Comparison of ENCODE assay signal across 9 cellular contexts in the genomic region with DNA sequence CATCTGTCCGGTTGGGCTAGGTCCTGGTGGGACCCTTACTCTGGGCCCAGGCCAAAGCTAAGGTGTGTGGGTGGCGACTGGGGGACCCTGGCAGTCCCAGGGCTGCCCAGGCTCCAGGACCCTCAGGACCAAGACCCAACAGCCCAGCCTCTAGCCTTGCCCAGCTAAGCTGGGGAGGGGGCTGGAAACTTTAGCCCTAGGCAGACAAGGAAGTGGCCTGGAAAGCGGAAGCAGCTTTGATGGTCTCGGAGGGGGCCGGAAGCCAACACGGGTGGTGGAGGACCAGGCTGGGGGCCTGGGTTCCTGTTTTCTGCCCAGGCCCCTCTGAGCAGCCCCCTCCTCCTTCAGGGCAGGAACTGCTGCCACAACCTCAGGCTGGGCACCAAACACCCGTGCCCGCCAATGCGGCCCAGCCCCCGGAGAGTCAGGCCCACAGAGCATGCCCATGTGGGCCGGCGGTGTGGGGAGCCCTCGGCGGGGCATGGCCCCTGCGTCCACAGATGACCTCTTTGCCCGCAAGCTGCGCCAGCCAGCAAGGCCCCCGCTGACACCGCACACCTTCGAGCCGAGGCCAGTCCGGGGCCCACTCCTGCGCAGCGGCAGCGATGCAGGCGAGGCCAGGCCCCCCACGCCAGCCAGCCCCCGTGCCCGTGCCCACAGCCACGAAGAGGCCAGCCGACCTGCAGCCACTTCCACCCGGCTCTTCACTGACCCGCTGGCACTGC. TPM values are rescaled to one million over a fixed set of nuclear protein-coding genes. Genes with fewer than 3 reads are reported as not detected.
DNase-seq lines count a peak whose midpoint lies in the region; ATAC-seq, FAIRE-seq and TF ChIP-seq lines count a peak whose summit lies in the region.
"Had no signal": no experiment of that assay in that cellular context is flagged by ENCODE, and none has a peak within 500 bp of the region (broad histone marks: within the 10 kb centered on the region; RNA-seq: fewer than 3 reads in every experiment).

No MANE protein-coding gene starts in this region.

- peak overlapping the region; percentile 89 to 99 (median 97) for H3K4me3 Mint-ChIP-seq in CD8-positive, alpha-beta memory T cell
- H3K4me3 Mint-ChIP-seq in naive B cell: peak overlapping the region; percentile 93 to 99 (median 98)

- ATAC-seq in K562 (no peak), naive B cell (ENCODE audit: low read depth in 2 of 2) (peak; percentile 38 to 40), GM18868 (IDR thresholded peaks at IDR 0.05; ENCODE audit: unreplicated experiment) (no peak), HG03521 (IDR thresholded peaks at IDR 0.05; ENCODE audit: unreplicated experiment) (no peak)

- no peaks in the 10 kb centered on the region for H3K27me3 ChIP-seq in CD8-positive, alpha-beta memory T cell (ENCODE audit: insufficient read depth, low read length, poor library complexity, severe bottlenecking)
- no peaks in the 10 kb centered on the region for H3K27me3 ChIP-seq in K562 (ENCODE audit: control insufficient read depth in 2 of 2, insufficient read depth in 2 of 2, low read length in 2 of 2)

- H3K9me3 ChIP-seq in CD8-positive, alpha-beta memory T cell (ENCODE audit: low read length): no peaks in the 10 kb centered on the region
- no peaks in the 10 kb centered on the region for H3K9me3 ChIP-seq in K562 (replicated peaks; ENCODE audit: control insufficient read depth, insufficient read depth, low read depth, low read length)

- peaks cover 0 to 5% of the 10 kb centered on the region in 2 donors for H3K27me3 Mint-ChIP-seq in CD8-positive, alpha-beta memory T cell
- no peaks in the 10 kb centered on the region for H3K27me3 Mint-ChIP-seq in naive B cell

- H3K9me1 ChIP-seq in K562 (ENCODE audit: control insufficient read depth, insufficient read depth, low read length): peaks cover 4% of the 10 kb centered on the region

- no peak overlapping the region for H3K4me2 ChIP-seq in K562 (ENCODE audit: insufficient read depth, low read length)

- no peak for TF ChIP-seq POLR2A in K562 (conservative IDR thresholded peaks at IDR 0.05)

- TF ChIP-seq EP300 in K562 (IDR thresholded peaks at IDR 0.05; ENCODE audit: low read length): no peak

- H3K79me2 ChIP-seq in K562 (ENCODE audit: control insufficient read depth, insufficient read depth, low read length): peaks cover 20% of the 10 kb centered on the region

- H3K4me1 Mint-ChIP-seq in CD8-positive, alpha-beta memory T cell: peaks cover 44 to 67% (median 48%) of the 10 kb centered on the region in 3 donors
- H3K4me1 Mint-ChIP-seq in naive B cell: peaks cover 55 to 69% (median 62%) of the 10 kb centered on the region in 3 donors

- WGBS in K562 (ENCODE audit: insufficient coverage, low coverage, missing lambda C conversion rate): 93% methylated on average over 25 of the region's 33 CpGs

- intact Hi-C loops in K562 (cut with micrococcal nuclease): no loop called here

- H3K27ac Mint-ChIP-seq in CD8-positive, alpha-beta memory T cell: peak overlapping the region; percentile 96 to 100 (median 100)
- H3K27ac Mint-ChIP-seq in naive B cell: peak overlapping the region; percentile 99 to 100 (median 100)

- peaks cover 65% of the 10 kb centered on the region for H3K4me1 ChIP-seq in CD8-positive, alpha-beta memory T cell (ENCODE audit: insufficient read depth, low read length)
- peaks cover 32 to 90% of the 10 kb centered on the region in 2 experiments for H3K4me1 ChIP-seq in K562 (replicated peaks in 1 of 2; ENCODE audit: control insufficient read depth in 2 of 2, insufficient read depth in 2 of 2, low read length in 2 of 2)

- no peak for TF ChIP-seq RAD21 in K562 (CRISPR knock-in tag; conservative IDR thresholded peaks at IDR 0.05 in 1 of 2, IDR thresholded peaks at IDR 0.05 in 1 of 2)

- peaks cover 27% of the 10 kb centered on the region for H3K36me3 ChIP-seq in CD8-positive, alpha-beta memory T cell (ENCODE audit: insufficient read depth, low read length)
- peaks cover 68% of the 10 kb centered on the region; the same call in 2 of the 3 replicates for H3K36me3 ChIP-seq in K562 (ENCODE audit: control insufficient read depth, insufficient read depth, low read length)

- FAIRE-seq in K562 (lab: Jason Lieb, UNC): no peak

- CTCF ChIA-PET in CD8-positive, alpha-beta memory T cell (lab: Charles Lee): interaction anchor here (1.0 to 5.1 kb wide), 6 partner anchors 8 to 219 kb away, joined by 3 to 26 read pairs (median 4); no protein-coding TSS in a partner anchor
- CTCF ChIA-PET in K562 (lab: Yijun Ruan, JAX; ENCODE audit: low intra/inter-chr PET ratio): no interaction called here

- H3K9ac ChIP-seq in K562 (ENCODE audit: insufficient read depth in 1 of 2, low read depth in 2 of 2, low read length in 2 of 2): peak overlapping the region in 1 of 2 experiments; percentile 73; a peak in 2 of 4 replicates

- peak overlapping the region; percentile 92 for H3K4me3 ChIP-seq in CD8-positive, alpha-beta memory T cell (ENCODE audit: low read length)
- no peak overlapping the region for H3K4me3 ChIP-seq in K562

- POLR2A ChIA-PET in CD8-positive, alpha-beta memory T cell (lab: Charles Lee): interaction anchor here (0.6 to 7.3 kb wide), 5 partner anchors 11 to 250 kb away, joined by 3 to 93 read pairs (median 28); a partner anchor contains a TSS
- POLR2A ChIA-PET in K562 (lab: Yijun Ruan, JAX): interaction anchor here (0.9 to 6.2 kb wide), 2 partner anchors 11 to 48 kb away, joined by 3 to 56 read pairs; no protein-coding TSS in a partner anchor

- no peak overlapping the region for H2AFZ ChIP-seq in K562 (ENCODE audit: low read depth, low read length)

- in situ Hi-C loops in K562 (cut with MboI): no loop called here

- peaks cover 0 to 79% (median 3%) of the 10 kb centered on the region in 3 donors for H3K36me3 Mint-ChIP-seq in CD8-positive, alpha-beta memory T cell
- peaks cover 0 to 18% of the 10 kb centered on the region in 2 donors for H3K36me3 Mint-ChIP-seq in naive B cell

- TF ChIP-seq CTCF in K562 (IDR thresholded peaks at IDR 0.05 in 2 of 3, conservative IDR thresholded peaks at IDR 0.05 in 1 of 3; ENCODE audit: insufficient read depth in 2 of 3, low read depth in 1 of 3, low read length in 3 of 3): no peak

- H3K27ac ChIP-seq in CD8-positive, alpha-beta memory T cell (ENCODE audit: low read depth, low read length): peak overlapping the region; percentile 98
- H3K27ac ChIP-seq in K562 (ENCODE audit: extremely low read depth, low read depth, low read length): no peak overlapping the region

- peak in 4 of 5 donors; percentile 43 to 71 (median 56) for DNase-seq in CD8-positive, alpha-beta memory T cell
- DNase-seq in NOMO-1 treated with DMSO at 0.1 percent for 48 hours (lab: John Stamatoyannopoulos, UW; ENCODE audit: unreplicated experiment) (peak; percentile 79), K562 (ENCODE audit: extremely low read depth in 1 of 4, low spot score in 3 of 4) (no peak), naive B cell (peak; percentile 90), NCI-H2081 treated with DMSO at 0.1 percent for 48 hours (lab: John Stamatoyannopoulos, UW) (no peak), NCI-H524 treated with DMSO at 0.1 percent for 48 hours (lab: John Stamatoyannopoulos, UW) (no peak)

- peaks cover 0 to 1% (median 0%) of the 10 kb centered on the region in 5 donors for H3K9me3 Mint-ChIP-seq in CD8-positive, alpha-beta memory T cell
- H3K9me3 Mint-ChIP-seq in naive B cell: no peaks in the 10 kb centered on the region

- H4K20me1 ChIP-seq in K562 (replicated peaks; ENCODE audit: control insufficient read depth, insufficient read depth, low read length): peaks cover 3% of the 10 kb centered on the region; the same call in 1 of the 2 replicates

- BruUV-seq in K562 (replicated peaks; lab: Mats Ljungman, UMichigan): no TSS peak

RNA-seq across cellular contexts. Expression of a gene that starts 2.7 kb away (rescaled TPM):
- 100 to 1,000 TPM; 111 to 123 TPM for total RNA-seq in CD8-positive, alpha-beta memory T cell
- polyA plus RNA-seq in CD8-positive, alpha-beta memory T cell: 335 TPM
- total RNA-seq in K562 (2011; cell fraction: chromatin; rRNA removed; ENCODE audit: low replicate concordance): 26.8 and 126 TPM in 2 replicates
- total RNA-seq in K562 (2011; cell fraction: nucleolus; rRNA removed): 79.4 and 96.4 TPM in 2 replicates
- total RNA-seq in K562 (2011; cell fraction: nucleoplasm; rRNA removed): 35.7 and 43.0 TPM in 2 replicates
- total RNA-seq in K562 (2014; rRNA removed): 45.7 and 56.0 TPM in 2 replicates
- 12.4 and 14.2 TPM in 2 replicates for total RNA-seq in K562 (2014; rRNA removed; fragmentation: Illumina TruSeq; extraction: Trizol)
- total RNA-seq in K562 (2015; rRNA removed; fragmentation: Illumina TruSeq; extraction: Trizol): 28.3 and 29.2 TPM in 2 replicates
- 83.1 and 85.8 TPM in 2 replicates for total RNA-seq in K562 (2021)
- 16.8 and 31.3 TPM in 2 replicates for polyA plus RNA-seq in K562 (2011; rRNA removed)
- 19.5 and 74.2 TPM in 2 replicates for polyA plus RNA-seq in K562 (2011; cell fraction: cytosol; rRNA removed)
- polyA plus RNA-seq in K562 (2011; cell fraction: nucleus; rRNA removed): 72.0 and 175 TPM in 2 replicates
- polyA plus RNA-seq in K562 (2012): 54.8 and 65.0 TPM in 2 replicates
- 15.5 and 30.0 TPM in 2 replicates for polyA plus RNA-seq in K562 (2014; fragmentation: Illumina TruSeq; extraction: Trizol)
- 1 to 10 TPM in 1 of 2 experiments, under 1 TPM in 1; 0.25 to 1.4 TPM for polyA plus RNA-seq in K562 (2014; fragmentation: Nextera tagmentation; extraction: Ambion mirVana)
- polyA plus RNA-seq in K562 (2014; rRNA removed): 34.7 and 37.2 TPM in 2 replicates
- polyA minus RNA-seq in K562 (2011; rRNA and poly(A)+ RNA removed): 15.4 and 26.3 TPM in 2 replicates
- 43.1 and 44.1 TPM in 2 replicates for polyA minus RNA-seq in K562 (2011; cell fraction: cytosol; rRNA and poly(A)+ RNA removed)
- 26.3 and 33.0 TPM in 2 replicates for polyA minus RNA-seq in K562 (2011; cell fraction: nucleus; rRNA and poly(A)+ RNA removed)
- 100 to 1,000 TPM; 160 to 404 (median 207) TPM for polyA plus RNA-seq in naive B cell (ENCODE audit: low read depth in 6 of 6)

RNA-seq across cellular contexts. Expression of a gene that starts 22.1 kb away (rescaled TPM):
- total RNA-seq in CD8-positive, alpha-beta memory T cell: 10 to 100 TPM; 87.3 to 89.7 TPM
- polyA plus RNA-seq in CD8-positive, alpha-beta memory T cell: 76.0 TPM
- 79.5 and 201 TPM in 2 replicates for total RNA-seq in K562 (2011; cell fraction: chromatin; rRNA removed; ENCODE audit: low replicate concordance)
- 107 and 114 TPM in 2 replicates for total RNA-seq in K562 (2011; cell fraction: nucleolus; rRNA removed)
- total RNA-seq in K562 (2011; cell fraction: nucleoplasm; rRNA removed): 101 and 117 TPM in 2 replicates
- 33.4 and 37.6 TPM in 2 replicates for total RNA-seq in K562 (2014; rRNA removed)
- 13.6 and 14.2 TPM in 2 replicates for total RNA-seq in K562 (2014; rRNA removed; fragmentation: Illumina TruSeq; extraction: Trizol)
- 20.6 and 21.0 TPM in 2 replicates for total RNA-seq in K562 (2015; rRNA removed; fragmentation: Illumina TruSeq; extraction: Trizol)
- total RNA-seq in K562 (2021): 52.2 and 62.0 TPM in 2 replicates
- 17.0 and 30.8 TPM in 2 replicates for polyA plus RNA-seq in K562 (2011; rRNA removed)
- 15.4 and 23.1 TPM in 2 replicates for polyA plus RNA-seq in K562 (2011; cell fraction: cytosol; rRNA removed)
- polyA plus RNA-seq in K562 (2011; cell fraction: nucleus; rRNA removed): 129 and 168 TPM in 2 replicates
- 45.8 and 53.1 TPM in 2 replicates for polyA plus RNA-seq in K562 (2012)
- 46.8 and 67.4 TPM in 2 replicates for polyA plus RNA-seq in K562 (2014; fragmentation: Illumina TruSeq; extraction: Trizol)
- polyA plus RNA-seq in K562 (2014; fragmentation: Nextera tagmentation; extraction: Ambion mirVana): 1 to 10 TPM; 6.0 to 6.4 TPM
- polyA plus RNA-seq in K562 (2014; rRNA removed): 30.1 and 31.1 TPM in 2 replicates
- 24.3 and 24.4 TPM in 2 replicates for polyA minus RNA-seq in K562 (2011; rRNA and poly(A)+ RNA removed)
- 25.8 and 34.8 TPM in 2 replicates for polyA minus RNA-seq in K562 (2011; cell fraction: cytosol; rRNA and poly(A)+ RNA removed)
- polyA minus RNA-seq in K562 (2011; cell fraction: nucleus; rRNA and poly(A)+ RNA removed): 58.0 and 73.5 TPM in 2 replicates
- 10 to 100 TPM; 36.3 to 72.2 (median 48.6) TPM for polyA plus RNA-seq in naive B cell (ENCODE audit: low read depth in 6 of 6)

RNA-seq across cellular contexts. Expression of a gene that starts 25.1 kb away (rescaled TPM):
- 10 to 100 TPM; 46.4 to 53.1 TPM for total RNA-seq in CD8-positive, alpha-beta memory T cell
- polyA plus RNA-seq in CD8-positive, alpha-beta memory T cell: 8.5 TPM
- total RNA-seq in K562 (2011; cell fraction: chromatin; rRNA removed; ENCODE audit: low replicate concordance): 75.0 and 267 TPM in 2 replicates
- 170 and 187 TPM in 2 replicates for total RNA-seq in K562 (2011; cell fraction: nucleolus; rRNA removed)
- 110 and 119 TPM in 2 replicates for total RNA-seq in K562 (2011; cell fraction: nucleoplasm; rRNA removed)
- total RNA-seq in K562 (2014; rRNA removed) (21.3 and 24.3 TPM in 2 replicates), K562 (2014; rRNA removed; fragmentation: Illumina TruSeq; extraction: Trizol) (2.5 and 4.3 TPM in 2 replicates), K562 (2015; rRNA removed; fragmentation: Illumina TruSeq; extraction: Trizol) (13.9 and 14.1 TPM in 2 replicates), K562 (2021) (40.0 and 47.8 TPM in 2 replicates)
- polyA plus RNA-seq in K562 (2011; rRNA removed) (9.2 and 19.0 TPM in 2 replicates), K562 (2014; fragmentation: Illumina TruSeq; extraction: Trizol) (12.8 and 28.6 TPM in 2 replicates), K562 (2014; fragmentation: Nextera tagmentation; extraction: Ambion mirVana) (under 1 TPM; 0.11 to 0.29 TPM), K562 (2014; rRNA removed) (30.1 and 32.8 TPM in 2 replicates), naive B cell (ENCODE audit: low read depth in 6 of 6) (1 to 10 TPM in 5 of 6 donors, not detected in 1; 1.7 to 5.9 (median 3.0) TPM)
- polyA plus RNA-seq in K562 (2011; cell fraction: cytosol; rRNA removed): 17.7 and 33.4 TPM in 2 replicates
- 87.8 and 157 TPM in 2 replicates for polyA plus RNA-seq in K562 (2011; cell fraction: nucleus; rRNA removed)
- 25.3 and 40.1 TPM in 2 replicates for polyA plus RNA-seq in K562 (2012)
- 8.4 and 10.6 TPM in 2 replicates for polyA minus RNA-seq in K562 (2011; rRNA and poly(A)+ RNA removed)
- polyA minus RNA-seq in K562 (2011; cell fraction: cytosol; rRNA and poly(A)+ RNA removed): 25.9 and 35.1 TPM in 2 replicates
- polyA minus RNA-seq in K562 (2011; cell fraction: nucleus; rRNA and poly(A)+ RNA removed): 43.0 and 43.9 TPM in 2 replicates

RNA-seq across cellular contexts. Expression of a gene that starts 26.6 kb away (rescaled TPM):
- 10 to 100 TPM; 61.6 to 65.5 TPM for total RNA-seq in CD8-positive, alpha-beta memory T cell
- 23.5 TPM for polyA plus RNA-seq in CD8-positive, alpha-beta memory T cell
- 60.6 and 168 TPM in 2 replicates for total RNA-seq in K562 (2011; cell fraction: chromatin; rRNA removed; ENCODE audit: low replicate concordance)
- total RNA-seq in K562 (2011; cell fraction: nucleolus; rRNA removed): 72.6 and 83.4 TPM in 2 replicates
- total RNA-seq in K562 (2011; cell fraction: nucleoplasm; rRNA removed): 51.5 and 63.5 TPM in 2 replicates
- total RNA-seq in K562 (2014; rRNA removed): 28.7 and 39.9 TPM in 2 replicates
- 5.4 and 9.0 TPM in 2 replicates for total RNA-seq in K562 (2014; rRNA removed; fragmentation: Illumina TruSeq; extraction: Trizol)
- 18.2 and 20.5 TPM in 2 replicates for total RNA-seq in K562 (2015; rRNA removed; fragmentation: Illumina TruSeq; extraction: Trizol)
- 42.7 and 47.7 TPM in 2 replicates for total RNA-seq in K562 (2021)
- polyA plus RNA-seq in K562 (2011; rRNA removed): 13.1 and 18.0 TPM in 2 replicates
- polyA plus RNA-seq in K562 (2011; cell fraction: cytosol; rRNA removed): 19.3 and 52.1 TPM in 2 replicates
- polyA plus RNA-seq in K562 (2011; cell fraction: nucleus; rRNA removed): 31.1 and 52.1 TPM in 2 replicates
- 35.9 and 37.4 TPM in 2 replicates for polyA plus RNA-seq in K562 (2012)
- 12.2 and 23.0 TPM in 2 replicates for polyA plus RNA-seq in K562 (2014; fragmentation: Illumina TruSeq; extraction: Trizol)
- 1 to 10 TPM in 1 of 2 experiments, under 1 TPM in 1; 0.77 to 1.6 TPM for polyA plus RNA-seq in K562 (2014; fragmentation: Nextera tagmentation; extraction: Ambion mirVana)
- polyA plus RNA-seq in K562 (2014; rRNA removed): 25.0 and 31.6 TPM in 2 replicates
- 14.7 TPM in 2 replicates for polyA minus RNA-seq in K562 (2011; rRNA and poly(A)+ RNA removed)
- 23.4 and 26.2 TPM in 2 replicates for polyA minus RNA-seq in K562 (2011; cell fraction: cytosol; rRNA and poly(A)+ RNA removed)
- 24.2 and 31.1 TPM in 2 replicates for polyA minus RNA-seq in K562 (2011; cell fraction: nucleus; rRNA and poly(A)+ RNA removed)
- polyA plus RNA-seq in naive B cell (ENCODE audit: low read depth in 6 of 6): 10 to 100 TPM in 4 of 6 donors, 1 to 10 TPM in 2; 9.2 to 20.1 (median 11.9) TPM

RNA-seq across cellular contexts. Expression of a gene that starts 45.0 kb away (rescaled TPM):
- under 1 TPM; 0.59 to 0.64 TPM for total RNA-seq in CD8-positive, alpha-beta memory T cell
- polyA plus RNA-seq in CD8-positive, alpha-beta memory T cell: not detected
- 0.33 and 1.00 TPM in 2 replicates for total RNA-seq in K562 (2011; cell fraction: chromatin; rRNA removed; ENCODE audit: low replicate concordance)
- total RNA-seq in K562 (2011; cell fraction: nucleolus; rRNA removed): 0.26 TPM in 1 of 2 replicates, not detected in the other
- 0.29 TPM in 1 of 2 replicates, not detected in the other for total RNA-seq in K562 (2011; cell fraction: nucleoplasm; rRNA removed)
- total RNA-seq in K562 (2014; rRNA removed) (not detected in 2 replicates), K562 (2014; rRNA removed; fragmentation: Illumina TruSeq; extraction: Trizol) (not detected in 2 replicates), K562 (2015; rRNA removed; fragmentation: Illumina TruSeq; extraction: Trizol) (not detected in 2 replicates), K562 (2021) (0.40 TPM in 1 of 2 replicates, not detected in the other)
- polyA plus RNA-seq in K562 (2011; rRNA removed) (not detected in 2 replicates), K562 (2014; fragmentation: Illumina TruSeq; extraction: Trizol) (not detected in 2 replicates), K562 (2014; fragmentation: Nextera tagmentation; extraction: Ambion mirVana) (not detected), K562 (2014; rRNA removed) (0.07 TPM in 1 of 2 replicates, not detected in the other), naive B cell (ENCODE audit: low read depth in 6 of 6) (not detected)
- 0.28 TPM in 1 of 2 replicates, not detected in the other for polyA plus RNA-seq in K562 (2011; cell fraction: cytosol; rRNA removed)
- not detected in 2 replicates for polyA plus RNA-seq in K562 (2011; cell fraction: nucleus; rRNA removed)
- 0.39 and 0.58 TPM in 2 replicates for polyA plus RNA-seq in K562 (2012)
- polyA minus RNA-seq in K562 (2011; rRNA and poly(A)+ RNA removed): not detected in 2 replicates
- polyA minus RNA-seq in K562 (2011; cell fraction: cytosol; rRNA and poly(A)+ RNA removed): not detected in 2 replicates
- 0.27 TPM in 1 of 2 replicates, not detected in the other for polyA minus RNA-seq in K562 (2011; cell fraction: nucleus; rRNA and poly(A)+ RNA removed)
- total RNA-seq: SK-MEL-5 had no signal

Comparison
In these comparisons a context has a peak if more than half of its experiments do, and no peak if none do; other contexts are left out.
1. DNase-seq: peak in CD8-positive, alpha-beta memory T cell (4 of 5), NOMO-1 treated with DMSO at 0.1 percent for 48 hours (single experiment) and naive B cell (single experiment); none in K562 (0 of 4), NCI-H2081 treated with DMSO at 0.1 percent for 48 hours (single experiment) and NCI-H524 treated with DMSO at 0.1 percent for 48 hours (single experiment).
2. ATAC-seq: peak in naive B cell (2 of 2); none in K562 (single experiment), GM18868 (single experiment) and HG03521 (single experiment).